ENCODE assay signal across 10 cellular contexts in the genomic region with DNA sequence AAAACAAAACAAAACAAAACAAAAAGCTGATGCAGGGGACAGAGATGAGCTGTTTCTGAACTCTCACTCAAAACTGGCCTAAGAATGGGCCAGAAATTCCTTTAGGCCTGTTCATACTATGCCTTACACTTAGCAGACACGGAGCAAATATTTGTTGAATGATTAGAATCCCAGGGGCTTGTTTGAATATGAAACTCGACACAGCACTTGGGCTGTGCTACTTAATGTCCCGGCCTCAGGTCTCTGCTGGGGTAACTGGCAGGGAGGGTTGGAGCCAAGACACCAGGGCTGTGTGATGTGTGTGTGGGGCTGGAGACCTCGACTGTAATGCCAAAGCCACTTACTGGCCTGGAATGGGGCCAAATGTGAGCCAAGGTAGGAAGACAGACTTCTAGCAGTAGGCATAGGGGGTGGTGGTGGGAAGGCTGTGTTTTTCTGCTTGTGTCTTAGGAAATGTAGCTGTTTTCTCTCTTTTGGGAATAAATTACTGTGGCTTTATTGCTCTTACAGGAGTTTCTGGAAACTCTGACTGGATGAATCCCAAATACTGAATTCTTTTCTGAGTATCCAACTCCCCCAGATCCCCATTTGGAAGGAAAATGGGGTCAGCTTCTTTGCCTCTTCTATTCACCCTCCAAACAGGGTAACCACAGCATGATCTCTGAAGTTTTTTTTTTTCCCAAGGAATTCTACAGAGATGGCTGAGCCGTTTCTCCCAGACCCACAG.
DNase-seq lines count a peak whose midpoint lies in the region; ATAC-seq, FAIRE-seq and TF ChIP-seq lines count a peak whose summit lies in the region.
"Had no signal": no experiment of that assay in that cellular context is flagged by ENCODE, and none has a peak within 500 bp of the region (broad histone marks: within the 10 kb centered on the region; RNA-seq: fewer than 3 reads in every experiment).

No MANE protein-coding gene starts in this region.

- no TSS peak for BruUV-seq in MCF 10A (replicated peaks; lab: Mats Ljungman, UMichigan)

- no peak overlapping the region for H3K27ac ChIP-seq in lower lobe of right lung

- ATAC-seq in lower lobe of right lung = peak; percentile 92 to 97
- ATAC-seq in HG03432 (IDR thresholded peaks at IDR 0.05; ENCODE audit: unreplicated experiment) = no peak

- H3K27ac Mint-ChIP-seq in MCF 10A (ENCODE audit: low read depth, unreplicated experiment) = no peak overlapping the region
- H3K27ac Mint-ChIP-seq: activated naive CD4-positive, alpha-beta T cell treated with anti-CD3 and anti-CD28 coated beads, Interleukin-2, amount 50 U/mL, for 24 hours had no signal

- TF ChIP-seq CTCF in MCF 10A (IDR thresholded peaks at IDR 0.05; ENCODE audit: unreplicated experiment) (no peak), lower lobe of right lung (IDR thresholded peaks at IDR 0.05) (no peak)

- no peaks in the 10 kb centered on the region for H3K9me3 ChIP-seq in lower lobe of right lung
- H3K9me3 ChIP-seq: BE2C had no signal

- H3K27me3 Mint-ChIP-seq in MCF 10A (ENCODE audit: insufficient read depth, unreplicated experiment) = peaks cover 8% of the 10 kb centered on the region

- no peak for FAIRE-seq in urothelium cell line (lab: Jason Lieb, UNC)

- H3K4me3 Mint-ChIP-seq in MCF 10A (ENCODE audit: unreplicated experiment) = no peak overlapping the region
- H3K4me3 Mint-ChIP-seq: activated naive CD4-positive, alpha-beta T cell treated with anti-CD3 and anti-CD28 coated beads, Interleukin-2, amount 50 U/mL, for 24 hours had no signal

- intact Hi-C loops in MCF 10A (cut with micrococcal nuclease) (no loop called here), lower lobe of right lung (cut with DNase I) (no loop called here)

- peaks cover 7% of the 10 kb centered on the region for H3K4me1 Mint-ChIP-seq in MCF 10A (ENCODE audit: insufficient read depth, unreplicated experiment)
- H3K4me1 Mint-ChIP-seq: activated naive CD4-positive, alpha-beta T cell treated with anti-CD3 and anti-CD28 coated beads, Interleukin-2, amount 50 U/mL, for 24 hours had no signal

- CTCF ChIA-PET in MCF 10A (lab: Yijun Ruan, JAX) = interaction anchor here (0.7 kb wide), 3 partner anchors 11 to 113 kb away, joined by 3 to 4 read pairs (median 3); no protein-coding TSS in a partner anchor

- no peaks in the 10 kb centered on the region for H3K36me3 Mint-ChIP-seq in MCF 10A (ENCODE audit: insufficient read depth, unreplicated experiment)
- H3K36me3 Mint-ChIP-seq: activated naive CD4-positive, alpha-beta T cell treated with anti-CD3 and anti-CD28 coated beads, Interleukin-2, amount 50 U/mL, for 24 hours had no signal

- DNase-seq in SIG-M5 treated with dmso at 0.1 percent for 504 hours (lab: John Stamatoyannopoulos, UW; ENCODE audit: unreplicated experiment) (peak; percentile 28), SIG-M5 (lab: John Stamatoyannopoulos, UW) (no peak), MCF 10A (ENCODE audit: unreplicated experiment) (peak; percentile 27), lower lobe of right lung (peak; percentile 66), urothelium cell line (ENCODE audit: low spot score) (peak; percentile 65), NCI-H1694 (lab: John Stamatoyannopoulos, UW) (no peak), iPS-NIHi7 (ENCODE audit: extremely low spot score) (no peak)
- DNase-seq: BE2C had no signal

- no peak overlapping the region for H3K4me3 ChIP-seq in lower lobe of right lung

- POLR2A ChIA-PET in MCF 10A (lab: Yijun Ruan, JAX) = interaction anchor here (0.5 to 0.8 kb wide), 5 partner anchors 8 to 484 kb away, joined by 3 read pairs; no protein-coding TSS in a partner anchor

- H3K27me3 ChIP-seq in lower lobe of right lung (ENCODE audit: low read depth) = peaks cover 22% of the 10 kb centered on the region
- H3K27me3 ChIP-seq: BE2C had no signal

- H3K36me3 ChIP-seq in lower lobe of right lung = no peaks in the 10 kb centered on the region
- H3K36me3 ChIP-seq: BE2C had no signal

- no peaks in the 10 kb centered on the region for H3K9me3 Mint-ChIP-seq in MCF 10A (ENCODE audit: unreplicated experiment)
- H3K9me3 Mint-ChIP-seq: activated naive CD4-positive, alpha-beta T cell treated with anti-CD3 and anti-CD28 coated beads, Interleukin-2, amount 50 U/mL, for 24 hours had no signal

- peaks cover 6% of the 10 kb centered on the region for H3K4me1 ChIP-seq in lower lobe of right lung
- H3K4me1 ChIP-seq: BE2C had no signal

Comparison
In these comparisons a context has a peak if more than half of its experiments do, and no peak if none do; other contexts are left out.
1. DNase-seq: peak in SIG-M5 treated with dmso at 0.1 percent for 504 hours (single experiment), MCF 10A (single experiment), lower lobe of right lung (single experiment) and urothelium cell line (single experiment); none in SIG-M5 (single experiment), NCI-H1694 (single experiment) and iPS-NIHi7 (single experiment).